In genomic region chr3:35908366-35909232, GRCh38 we compare ENCODE assay signal across 8 cellular contexts.
DNase-seq lines count a peak whose midpoint lies in the region; ATAC-seq, FAIRE-seq and TF ChIP-seq lines count a peak whose summit lies in the region.

No MANE protein-coding gene starts in this region.

- CTCF ChIA-PET in HEK293 (lab: Yijun Ruan, JAX), result interaction anchor here (0.6 to 1.6 kb wide), 23 partner anchors 11 to 1029 kb away, joined by 3 to 13 read pairs (median 4); partner anchors contain the start of gene ARPP21
- CTCF ChIA-PET in T-cell (lab: Charles Lee), result interaction anchor here (0.6 to 1.3 kb wide), 6 partner anchors 10 to 1772 kb away, joined by 3 to 5 read pairs (median 4); no protein-coding TSS in a partner anchor

- no peak for ATAC-seq in T-cell (replicated peaks in 1 of 4)

- H3K27ac Mint-ChIP-seq in T-cell, result no peak overlapping the region

- peaks cover 0 to 1% of the 10 kb centered on the region in 2 donors for H3K27me3 Mint-ChIP-seq in T-cell

- no peak overlapping the region for H3K4me3 Mint-ChIP-seq in T-cell

- no peak overlapping the region for H3K27ac ChIP-seq in HEK293 (ENCODE audit: extremely low read depth, low read depth, low read length)

- H3K27me3 ChIP-seq in bronchial epithelial cell (ENCODE audit: control insufficient read depth, insufficient read depth, low read length), result no peaks in the 10 kb centered on the region

- H3K9me3 Mint-ChIP-seq in T-cell, result no peaks in the 10 kb centered on the region

- H3K36me3 Mint-ChIP-seq in T-cell, result no peaks in the 10 kb centered on the region

- H3K4me1 ChIP-seq in HEK293 (ENCODE audit: control insufficient read depth, insufficient read depth, low read length), result no peaks in the 10 kb centered on the region

- no peaks in the 10 kb centered on the region for H3K9me3 ChIP-seq in HEK293 (ENCODE audit: control insufficient read depth, insufficient read depth, low read depth, low read length)

- no peak for FAIRE-seq in bronchial epithelial cell (lab: Jason Lieb, UNC)

- H3K4me1 Mint-ChIP-seq in T-cell, result no peaks in the 10 kb centered on the region

- POLR2A ChIA-PET in HEK293 (lab: Yijun Ruan, JAX), result no interaction called here
- POLR2A ChIA-PET in T-cell (lab: Charles Lee), result no interaction called here

- DNase-seq in SIG-M5 treated with dmso at 0.1 percent for 504 hours (lab: John Stamatoyannopoulos, UW; ENCODE audit: unreplicated experiment) (peak; percentile 26), SIG-M5 (lab: John Stamatoyannopoulos, UW) (no peak), NCI-H1048 (lab: John Stamatoyannopoulos, UW) (peak; percentile 39), T-cell (peak in 22 of 34 experiments; percentile 1 to 43 (median 20)), bronchial epithelial cell (ENCODE audit: low read depth) (peak; percentile 66), kidney glomerular epithelial cell (lab: John Stamatoyannopoulos, UW) (peak; percentile 35)
- DNase-seq in stimulated activated CD4-positive, alpha-beta T cell treated with anti-CD3 and anti-CD28 coated beads, Interleukin-4, amount 100 ng/mL, for 48 hours (ENCODE audit: low read depth in 2 of 2), result peak; percentile 28 to 38

- H3K4me3 ChIP-seq in HEK293 (ENCODE audit: low read depth, low read length), result no peak overlapping the region
- H3K4me3 ChIP-seq in bronchial epithelial cell (ENCODE audit: low read depth, low read length), result no peak overlapping the region

- no peaks in the 10 kb centered on the region for H3K36me3 ChIP-seq in HEK293 (ENCODE audit: control insufficient read depth in 2 of 2, insufficient read depth in 1 of 2, low read length in 2 of 2)
- no peaks in the 10 kb centered on the region for H3K36me3 ChIP-seq in bronchial epithelial cell (ENCODE audit: control insufficient read depth, insufficient read depth, low read length)

- TF ChIP-seq CTCF in HEK293 (tag by site-specific recombination; IDR thresholded peaks at IDR 0.05) (no peak), bronchial epithelial cell (IDR thresholded peaks at IDR 0.05; ENCODE audit: insufficient read depth, low read length, severe bottlenecking) (peak; percentile 72)

TF ChIP-seq in HEK293, 187 proteins besides CTCF, POLR2A, EP300 and RAD21:
- TF ChIP-seq ZNF654 (tag by site-specific recombination; IDR thresholded peaks at IDR 0.05; ENCODE audit: low read depth), result peak; percentile 51; the same call in 1 of the 2 replicates
- TF ChIP-seq ZNF701 (tag by site-specific recombination; IDR thresholded peaks at IDR 0.05), result no peak
TF ChIP-seq in HEK293: peak in this region for 1.
